In genomic region chr2:98821629-98822135, GRCh38 we compare ENCODE assay signal across 26 cellular contexts.
A peak's percentile ranks its signal among the peaks of the same experiment; 100 is the strongest.
DNase-seq lines count a peak whose midpoint lies in the region; ATAC-seq and TF ChIP-seq lines count a peak whose summit lies in the region.
"Had no signal": no experiment of that assay in that cellular context is flagged by ENCODE, and none has a peak within 500 bp of the region (broad histone marks: within the 10 kb centered on the region; RNA-seq: fewer than 3 reads in every experiment).

No MANE protein-coding gene starts in this region.

- WGBS in endodermal cell (ENCODE audit: insufficient coverage in 1 of 2, insufficient read length in 1 of 2), 2 experiments = 96 to 97% methylated on average over 24 to 38 of the region's 38 CpGs
- 93 to 98% (median 96%) methylated on average over 15 to 38 of the region's 38 CpGs for WGBS in stomach, 5 donors

- in situ Hi-C loops in ACHN (cut with HindIII; ENCODE audit: low pct_ligation_motif_present, low pct_unique_long_range_greater_than_20kb, low sequenced_read_pairs) = no loop called here

- intact Hi-C loops in stomach (cut with DNase I; ENCODE audit: low total_unique reads) = no loop called here

- no peak for DNase-seq in activated T-cell treated with anti-CD3 and anti-CD28 coated beads, Interleukin-2, amount 50 U/mL, for 4 hours
- no peak for DNase-seq in activated T-cell treated with anti-CD3 and anti-CD28 coated beads, Interleukin-2, amount 50 U/mL, for 1 hour
- no peak for DNase-seq in endodermal cell
- DNase-seq in naive B cell = no peak
- no peak for DNase-seq in stomach
- no peak for DNase-seq in ACHN
- no peak for DNase-seq in NCI-H2196 (lab: John Stamatoyannopoulos, UW; ENCODE audit: unreplicated experiment)
- DNase-seq: activated B cell treated with CpG ODN at 0.5 μM for 24 hours, Calu3, cerebellar nuclear complex, foreskin keratinocyte, IMR-90, mesenchymal stem cell, NCI-H1105, NCI-H2029 treated with DMSO at 0.1 percent for 48 hours, NCI-H345, NCI-H82 had no signal

- TF ChIP-seq POLR2A in stomach (IDR thresholded peaks at IDR 0.05) = no peak

- no peaks in the 10 kb centered on the region for H3K9me3 ChIP-seq in endodermal cell (ENCODE audit: control insufficient read depth, low read length)
- H3K9me3 ChIP-seq in stomach = no peaks in the 10 kb centered on the region
- H3K9me3 ChIP-seq: A549 had no signal

- H3K4me1 ChIP-seq in endodermal cell (ENCODE audit: control insufficient read depth, insufficient read depth, low read length) = no peaks in the 10 kb centered on the region
- peaks cover 5 to 25% (median 17%) of the 10 kb centered on the region in 4 donors for H3K4me1 ChIP-seq in stomach
- H3K4me1 ChIP-seq: A549, foreskin keratinocyte had no signal

- H3K27ac Mint-ChIP-seq in endodermal cell (no peak overlapping the region), naive B cell (no peak overlapping the region)
- H3K27ac Mint-ChIP-seq: activated B cell treated with CpG ODN at 0.5 μM for 24 hours; activated CD8-positive, alpha-beta T cell treated with anti-CD3 and anti-CD28 coated beads, Interleukin-2, amount 10 ng/mL, durations not matched to agents 7 days and 5 days; activated naive CD8-positive, alpha-beta T cell; stimulated activated naive CD8-positive, alpha-beta T cell treated with anti-CD3 and anti-CD28 coated beads, Interleukin-15, Interleukin-2, amounts not matched to agents 100 ng/mL and 50 ng/mL, for 24 hours had no signal

- ATAC-seq in activated T-cell treated with anti-CD3 and anti-CD28 coated beads, Interleukin-2, amount 50 U/mL, for 4 hours = no peak
- ATAC-seq in naive B cell (ENCODE audit: low read depth in 2 of 2) = no peak
- ATAC-seq in GM19467 (IDR thresholded peaks at IDR 0.05; ENCODE audit: unreplicated experiment) = no peak
- ATAC-seq: A549 had no signal

- peaks cover 18% of the 10 kb centered on the region for H3K4me1 Mint-ChIP-seq in activated T-cell treated with anti-CD3 and anti-CD28 coated beads, Interleukin-2, amount 50 U/mL, for 4 hours (ENCODE audit: low read depth)
- H3K4me1 Mint-ChIP-seq in endodermal cell (no peaks in the 10 kb centered on the region), naive B cell (peaks cover 12 to 20% (median 19%) of the 10 kb centered on the region in 3 donors)

- no peaks in the 10 kb centered on the region for H3K9me3 Mint-ChIP-seq in activated T-cell treated with anti-CD3 and anti-CD28 coated beads, Interleukin-2, amount 50 U/mL, for 4 hours
- H3K9me3 Mint-ChIP-seq in endodermal cell = peaks cover 2% of the 10 kb centered on the region
- H3K9me3 Mint-ChIP-seq in naive B cell = no peaks in the 10 kb centered on the region
- H3K9me3 Mint-ChIP-seq: activated B cell treated with CpG ODN at 0.5 μM for 24 hours; natural killer cell; stimulated activated naive CD8-positive, alpha-beta T cell treated with anti-CD3 and anti-CD28 coated beads, Interleukin-15, Interleukin-2, amounts not matched to agents 100 ng/mL and 50 ng/mL, for 24 hours had no signal

- TF ChIP-seq EP300 in stomach (IDR thresholded peaks at IDR 0.05) = no peak

- H3K36me3 ChIP-seq in endodermal cell (ENCODE audit: control insufficient read depth, insufficient read depth, low read length) = no peaks in the 10 kb centered on the region
- H3K36me3 ChIP-seq in stomach = peaks cover 0 to 9% (median 4%) of the 10 kb centered on the region in 4 donors
- H3K36me3 ChIP-seq: BLaER1, tibial nerve had no signal

- no peaks in the 10 kb centered on the region for H3K36me3 Mint-ChIP-seq in activated T-cell treated with anti-CD3 and anti-CD28 coated beads, Interleukin-2, amount 50 U/mL, for 4 hours (ENCODE audit: insufficient read depth)
- H3K36me3 Mint-ChIP-seq in endodermal cell (ENCODE audit: low read depth) = no peaks in the 10 kb centered on the region
- no peaks in the 10 kb centered on the region for H3K36me3 Mint-ChIP-seq in naive B cell
- H3K36me3 Mint-ChIP-seq: activated naive CD8-positive, alpha-beta T cell; natural killer cell had no signal

- peaks cover 6% of the 10 kb centered on the region for H3K27me3 Mint-ChIP-seq in activated T-cell treated with anti-CD3 and anti-CD28 coated beads, Interleukin-2, amount 50 U/mL, for 4 hours (ENCODE audit: low read depth)
- peaks cover 61% of the 10 kb centered on the region for H3K27me3 Mint-ChIP-seq in endodermal cell (ENCODE audit: insufficient read depth)
- peaks cover 20 to 35% (median 32%) of the 10 kb centered on the region in 3 donors for H3K27me3 Mint-ChIP-seq in naive B cell
- H3K27me3 Mint-ChIP-seq: activated naive CD8-positive, alpha-beta T cell had no signal

- H3K9ac ChIP-seq in endodermal cell (ENCODE audit: extremely low read depth, low read length, poor library complexity, severe bottlenecking) = no peak overlapping the region
- H3K9ac ChIP-seq: BLaER1 had no signal

- H3K4me3 Mint-ChIP-seq in activated T-cell treated with anti-CD3 and anti-CD28 coated beads, Interleukin-2, amount 50 U/mL, for 4 hours = peak overlapping the region; percentile 26
- H3K4me3 Mint-ChIP-seq in endodermal cell = peak overlapping the region; percentile 28
- H3K4me3 Mint-ChIP-seq in naive B cell = peak overlapping the region in 5 of 8 donors; percentile 7 to 73 (median 32)
- H3K4me3 Mint-ChIP-seq: activated B cell treated with CpG ODN at 0.5 μM for 24 hours; activated CD8-positive, alpha-beta T cell treated with anti-CD3 and anti-CD28 coated beads, Interleukin-2, amount 10 ng/mL, durations not matched to agents 7 days and 5 days; natural killer cell; stimulated activated naive CD8-positive, alpha-beta T cell treated with anti-CD3 and anti-CD28 coated beads, Interleukin-15, Interleukin-2, amounts not matched to agents 100 ng/mL and 50 ng/mL, for 24 hours had no signal

- H3K4me3 ChIP-seq in endodermal cell (ENCODE audit: low read length) (no peak overlapping the region), stomach (peak overlapping the region in 1 of 4 donors; percentile 45)
- H3K4me3 ChIP-seq: A549 had no signal

- H3K27me3 ChIP-seq in endodermal cell (ENCODE audit: control insufficient read depth, insufficient read depth, low read length, poor library complexity, severe bottlenecking) (peaks cover 49% of the 10 kb centered on the region), stomach (peaks cover 0 to 15% (median 12%) of the 10 kb centered on the region in 3 donors)
- H3K27me3 ChIP-seq: BLaER1 had no signal

- no peak overlapping the region for H3K27ac ChIP-seq in endodermal cell (ENCODE audit: low read depth, low read length)
- H3K27ac ChIP-seq in stomach = peak overlapping the region in 3 of 5 donors; percentile 81 to 85 (median 84)
- H3K27ac ChIP-seq: A549, BLaER1, foreskin keratinocyte, HL-60 had no signal

- no peak for TF ChIP-seq CTCF in endodermal cell (conservative IDR thresholded peaks at IDR 0.05)
- no peak for TF ChIP-seq CTCF in stomach (IDR thresholded peaks at IDR 0.05)
